ENCODE assay signal across 1 cellular context in the genomic region with DNA sequence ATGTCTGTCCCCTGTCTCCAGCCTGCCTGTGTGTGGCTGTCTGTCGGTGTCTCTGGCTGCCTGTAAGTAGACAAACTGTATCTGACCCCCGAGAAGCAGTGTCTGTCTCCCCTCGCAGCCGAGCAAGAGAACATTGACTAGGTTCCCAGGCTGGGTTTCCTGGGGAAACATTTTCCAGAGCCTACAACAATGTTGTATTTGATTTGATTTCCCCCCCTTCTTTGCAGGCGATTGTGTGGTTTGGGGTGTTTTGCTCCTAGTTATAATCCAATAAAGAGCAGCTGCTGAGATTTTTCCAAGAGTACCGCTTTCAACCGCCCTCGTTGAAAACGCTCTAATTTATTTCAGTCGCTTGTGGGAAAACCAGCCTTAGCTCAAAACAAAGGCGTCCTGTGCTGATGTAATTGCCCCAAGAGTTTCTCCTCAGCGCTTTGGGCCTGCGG.
TF ChIP-seq lines count a peak whose summit lies in the region.

No MANE protein-coding gene starts in this region.

TF ChIP-seq in H1, 55 proteins besides CTCF, POLR2A, EP300 and RAD21 (continued from another document):
- TF ChIP-seq TBP (IDR thresholded peaks at IDR 0.05; ENCODE audit: low read depth, low read length) = no peak
- no peak for TF ChIP-seq TEAD4 (IDR thresholded peaks at IDR 0.05; ENCODE audit: low read depth, low read length)
- no peak for TF ChIP-seq CHD2 (IDR thresholded peaks at IDR 0.05; ENCODE audit: low read length)
- TF ChIP-seq EGR1 (IDR thresholded peaks at IDR 0.05; ENCODE audit: borderline replicate concordance, low read depth, low read length) = no peak
- no peak for TF ChIP-seq SP1 (IDR thresholded peaks at IDR 0.05; ENCODE audit: low read depth, low read length)
- no peak for TF ChIP-seq CBX5 (IDR thresholded peaks at IDR 0.05; ENCODE audit: low read depth, low read length)
- no peak for TF ChIP-seq RBBP5 (IDR thresholded peaks at IDR 0.05; ENCODE audit: borderline replicate concordance, low read depth, low read length)
- TF ChIP-seq CREB1 (IDR thresholded peaks at IDR 0.05) = no peak
